Comparison of ENCODE assay signal across 19 cellular contexts in genomic region chr6:150517175-150517574, GRCh38.
"Had no signal": no experiment of that assay in that cellular context is flagged by ENCODE, and none has a peak within 500 bp of the region (broad histone marks: within the 10 kb centered on the region; RNA-seq: fewer than 3 reads in every experiment).

No MANE protein-coding gene starts in this region.

- DNase-seq: activated CD4-positive, alpha-beta T cell treated with anti-CD3 and anti-CD28 coated beads, Interleukin-2, amount 50 U/mL, for 48 hours; activated gamma-delta T cell treated with Interleukin-2 at 50 U/mL for 16 hours; adrenal gland; colonic mucosa; dorsolateral prefrontal cortex; esophagus squamous epithelium; gastrocnemius medialis; head of caudate nucleus; hypothalamus; pancreas; psoas muscle; stimulated activated CD4-positive, alpha-beta T cell treated with anti-CD3 and anti-CD28 coated beads, Interleukin-1b, Interleukin-23, amount 100 ng/mL, for 48 hours; T1000; transverse colon had no signal

- H3K36me3 ChIP-seq: adrenal gland, ascending aorta, colonic mucosa, esophagus squamous epithelium, gastrocnemius medialis, neutrophil, pancreas, right atrium auricular region, transverse colon, vagina had no signal

- H3K27ac ChIP-seq: adrenal gland, ascending aorta, colonic mucosa, dorsolateral prefrontal cortex, esophagus squamous epithelium, gastrocnemius medialis, neutrophil, pancreas, psoas muscle, right atrium auricular region, transverse colon, vagina had no signal

- H3K4me3 ChIP-seq: adrenal gland, ascending aorta, colonic mucosa, dorsolateral prefrontal cortex, esophagus squamous epithelium, gastrocnemius medialis, pancreas, psoas muscle, right atrium auricular region, transverse colon, vagina had no signal

- ATAC-seq: gastrocnemius medialis, pancreas, psoas muscle, WTC11 had no signal

- H3K27me3 ChIP-seq: adrenal gland, ascending aorta, colonic mucosa, dorsolateral prefrontal cortex, esophagus squamous epithelium, gastrocnemius medialis, neutrophil, pancreas, right atrium auricular region, transverse colon, vagina had no signal

- H3K9me3 ChIP-seq: adrenal gland, ascending aorta, colonic mucosa, esophagus squamous epithelium, gastrocnemius medialis, neutrophil, pancreas, psoas muscle, right atrium auricular region, transverse colon, vagina had no signal

- H3K4me1 ChIP-seq: adrenal gland, ascending aorta, colonic mucosa, gastrocnemius medialis, pancreas, psoas muscle, right atrium auricular region, transverse colon, vagina had no signal
